ENCODE assay signal across 8 cellular contexts in the genomic region with DNA sequence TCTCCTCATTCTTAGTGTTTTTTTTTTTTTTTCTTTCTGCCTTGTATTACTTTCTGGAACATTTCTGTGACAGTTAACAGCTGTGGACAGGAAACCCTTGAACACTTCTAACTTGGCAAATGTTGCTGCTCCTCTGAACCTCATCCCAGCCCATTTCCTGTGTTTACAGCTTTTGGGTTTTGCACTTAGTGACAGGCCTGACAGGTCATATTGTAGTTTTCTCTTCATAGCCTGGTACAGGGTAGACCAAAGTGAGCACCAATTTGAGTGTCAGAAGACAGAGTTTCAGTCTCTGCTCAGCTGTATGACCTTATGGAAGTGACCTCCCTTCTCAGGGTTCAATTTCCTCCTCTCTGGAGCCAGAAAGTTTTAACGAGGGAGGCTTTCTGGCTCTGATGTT.
DNase-seq lines count a peak whose midpoint lies in the region; ATAC-seq and TF ChIP-seq lines count a peak whose summit lies in the region.

No MANE protein-coding gene starts in this region.

- ATAC-seq in GM21529 (IDR thresholded peaks at IDR 0.05; ENCODE audit: unreplicated experiment) = peak; percentile 79

- CTCF ChIA-PET in GM10248 (lab: Yijun Ruan, JAX) = interaction anchor here (0.8 to 2.1 kb wide), 7 partner anchors 9 to 98 kb away, joined by 3 to 7 read pairs (median 5); no protein-coding TSS in a partner anchor

- no peaks in the 10 kb centered on the region for H3K9me3 ChIP-seq in MG63

- H3K4me1 Mint-ChIP-seq in activated naive CD8-positive, alpha-beta T cell (ENCODE audit: low read depth) = peaks cover 94% of the 10 kb centered on the region

- no peaks in the 10 kb centered on the region for H3K27me3 ChIP-seq in MG63

- no peak overlapping the region for H3K4me3 ChIP-seq in MG63

- POLR2A ChIA-PET in GM10248 (lab: Yijun Ruan, JAX) = interaction anchor here (0.6 to 0.7 kb wide), 2 partner anchors 63 to 155 kb away, joined by 3 to 6 read pairs; no protein-coding TSS in a partner anchor

- H3K36me3 Mint-ChIP-seq in activated naive CD8-positive, alpha-beta T cell = peaks cover 9% of the 10 kb centered on the region

- no peaks in the 10 kb centered on the region for H3K36me3 ChIP-seq in MG63

- H3K27ac Mint-ChIP-seq in activated naive CD8-positive, alpha-beta T cell = peak overlapping the region; percentile 83

- peak overlapping the region; percentile 73 for H3K4me3 Mint-ChIP-seq in activated naive CD8-positive, alpha-beta T cell

- no peaks in the 10 kb centered on the region for H3K27me3 Mint-ChIP-seq in activated naive CD8-positive, alpha-beta T cell

- H3K9me3 Mint-ChIP-seq in activated naive CD8-positive, alpha-beta T cell (ENCODE audit: low read depth) = no peaks in the 10 kb centered on the region

- TF ChIP-seq CTCF in GM10248 (IDR thresholded peaks at IDR 0.05; ENCODE audit: control extremely low read depth, extremely low read depth, low read depth, missing control alignments) = no peak

- peak; percentile 22 for DNase-seq in GM10248 (ENCODE audit: extremely low spot score)
- peak; percentile 8 for DNase-seq in MG63
- peak; percentile 83 to 84 for DNase-seq in lung microvascular endothelial cell (ENCODE audit: low read depth in 2 of 2)
- DNase-seq in ureter (ENCODE audit: low spot score) = peak; percentile 48
- no peak for DNase-seq in GOT3 (lab: John Stamatoyannopoulos, UW)
- no peak for DNase-seq in superior temporal gyrus (ENCODE audit: extremely low spot score)

Comparison
In these comparisons a context has a peak if more than half of its experiments do, and no peak if none do; other contexts are left out.
1. DNase-seq: peak in GM10248 (single experiment), MG63 (single experiment), lung microvascular endothelial cell (2 of 2) and ureter (single experiment); none in GOT3 (single experiment) and superior temporal gyrus (single experiment).